11 cellular contexts compared by ENCODE assay signal in the genomic region with DNA sequence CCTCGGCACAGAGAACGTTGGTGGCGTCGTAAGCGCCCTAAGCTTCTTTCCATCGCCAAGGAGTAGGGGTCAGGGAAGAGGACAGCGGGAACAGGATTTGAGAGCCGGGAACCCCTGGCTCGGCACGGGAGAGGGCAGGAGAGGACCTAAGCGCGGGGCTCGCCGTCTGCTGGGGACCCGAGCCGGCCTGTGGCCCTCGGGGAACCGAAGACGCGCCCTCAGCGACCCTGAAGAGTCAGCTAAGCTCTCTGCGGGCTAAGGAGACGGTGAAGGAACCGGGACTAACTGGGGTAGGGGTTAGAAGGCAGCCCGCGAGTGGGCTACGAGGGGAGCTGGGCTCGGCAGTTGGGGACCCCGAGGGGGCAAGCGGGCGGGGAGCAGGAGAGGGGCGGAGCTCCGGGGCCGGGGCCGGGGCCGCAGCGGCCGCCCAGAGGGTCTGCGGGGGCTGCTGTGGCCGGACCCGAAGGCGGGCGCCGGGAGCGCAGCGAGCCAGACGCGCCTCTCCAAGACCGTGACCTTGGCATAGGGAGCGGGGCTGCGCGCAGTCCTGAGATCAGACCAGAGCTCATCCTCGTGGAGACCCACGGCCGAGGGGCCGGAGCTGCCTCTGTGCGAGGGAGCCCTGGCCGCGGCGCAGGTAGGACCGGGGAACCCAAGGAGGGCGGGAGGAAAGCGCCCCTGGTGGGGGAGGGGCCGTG. TPM values are rescaled to one million over a fixed set of nuclear protein-coding genes. Genes with fewer than 3 reads are reported as not detected.
DNase-seq lines count a peak whose midpoint lies in the region; TF ChIP-seq lines count a peak whose summit lies in the region.
"Had no signal": no experiment of that assay in that cellular context is flagged by ENCODE, and none has a peak within 500 bp of the region (broad histone marks: within the 10 kb centered on the region; RNA-seq: fewer than 3 reads in every experiment).

No MANE protein-coding gene starts in this region.

- H3K4me1 Mint-ChIP-seq in endodermal cell (peaks cover 5% of the 10 kb centered on the region), nephron (peaks cover 11% of the 10 kb centered on the region)

- H3K36me3 ChIP-seq in HUES64 (ENCODE audit: insufficient read depth, low read length) (no peaks in the 10 kb centered on the region), endodermal cell (ENCODE audit: control insufficient read depth, insufficient read depth, low read length) (no peaks in the 10 kb centered on the region)

- H3K27me3 Mint-ChIP-seq in endodermal cell (ENCODE audit: insufficient read depth) (peaks cover 85% of the 10 kb centered on the region), nephron (ENCODE audit: low read depth) (peaks cover 93% of the 10 kb centered on the region)

- no peaks in the 10 kb centered on the region for H3K9me3 Mint-ChIP-seq in endodermal cell
- no peaks in the 10 kb centered on the region for H3K9me3 Mint-ChIP-seq in nephron

- H3K4me3 ChIP-seq in HUES64 (ENCODE audit: low read length) (peak overlapping the region; percentile 67), endodermal cell (ENCODE audit: low read length) (peak overlapping the region; percentile 74)
- H3K4me3 ChIP-seq: lung had no signal

- H3K4me3 Mint-ChIP-seq in endodermal cell (peak overlapping the region; percentile 66), nephron (peak overlapping the region; percentile 82 to 83 (median 83))

- no peak overlapping the region for H3K27ac ChIP-seq in HUES64 (ENCODE audit: low read depth, low read length)
- H3K27ac ChIP-seq in endodermal cell (ENCODE audit: low read depth, low read length): no peak overlapping the region

- no peaks in the 10 kb centered on the region for H3K4me1 ChIP-seq in HUES64 (ENCODE audit: insufficient read depth, low read length)
- H3K4me1 ChIP-seq in endodermal cell (ENCODE audit: control insufficient read depth, insufficient read depth, low read length): no peaks in the 10 kb centered on the region

- H3K27me3 ChIP-seq in HUES64 (ENCODE audit: insufficient read depth, low read length) (peaks cover 79% of the 10 kb centered on the region), endodermal cell (ENCODE audit: control insufficient read depth, insufficient read depth, low read length, poor library complexity, severe bottlenecking) (peaks cover 90% of the 10 kb centered on the region)

- no peaks in the 10 kb centered on the region for H3K36me3 Mint-ChIP-seq in endodermal cell (ENCODE audit: low read depth)
- no peaks in the 10 kb centered on the region for H3K36me3 Mint-ChIP-seq in nephron (ENCODE audit: low read depth)

- H3K9me3 ChIP-seq in HUES64 (ENCODE audit: insufficient read depth, low read depth, low read length) (no peaks in the 10 kb centered on the region), endodermal cell (ENCODE audit: control insufficient read depth, low read length) (no peaks in the 10 kb centered on the region)

- H3K27ac Mint-ChIP-seq in endodermal cell (no peak overlapping the region), nephron (peak overlapping the region in 1 of 3 experiments; percentile 85)

- peak overlapping the region; percentile 6; the same call in 1 of the 2 replicates for H3K9ac ChIP-seq in HUES64 (ENCODE audit: low read depth, low read length)
- H3K9ac ChIP-seq in endodermal cell (ENCODE audit: extremely low read depth, low read length, poor library complexity, severe bottlenecking): no peak overlapping the region

- WGBS in HUES64: under 1% methylated on average over 64 of the region's 64 CpGs
- WGBS in endodermal cell (ENCODE audit: insufficient coverage in 1 of 2, insufficient read length in 1 of 2), 2 experiments: 2 to 3% methylated on average over 21 to 64 of the region's 64 CpGs

- TF ChIP-seq CTCF in endodermal cell (conservative IDR thresholded peaks at IDR 0.05) (no peak), nephron (IDR thresholded peaks at IDR 0.05; ENCODE audit: unreplicated experiment in 3 of 3) (no peak)

- DNase-seq in Daoy (ENCODE audit: low read depth) (peak; percentile 13), endodermal cell (peak; percentile 79), globus pallidus (ENCODE audit: low spot score) (no peak), NCI-H2196 (lab: John Stamatoyannopoulos, UW; ENCODE audit: unreplicated experiment) (no peak), HuH-7.5 (ENCODE audit: low spot score) (no peak), DMS153 (lab: John Stamatoyannopoulos, UW) (no peak)
- DNase-seq: EL, NCI-H226 had no signal

RNA-seq across cellular contexts. Expression of gene CASR, which starts 0.6 kb away (rescaled TPM):
- total RNA-seq in Daoy (2014; rRNA removed; shearing (Covaris generic)): not detected in 2 replicates
- polyA plus RNA-seq in HUES64 (2013, experiment 1 of 2): not detected
- 0.06 TPM for polyA plus RNA-seq in HUES64 (2013, experiment 2 of 2)
- total RNA-seq in endodermal cell: under 1 TPM in 1 of 2 donors, not detected in 1; 0.04 TPM
- 0.04 TPM for polyA plus RNA-seq in endodermal cell (2013, experiment 1 of 2)
- polyA plus RNA-seq in endodermal cell (2013, experiment 2 of 2): not detected

Comparison
In these comparisons a context has a peak if more than half of its experiments do, and no peak if none do; other contexts are left out.
1. DNase-seq: peak in Daoy (single experiment) and endodermal cell (single experiment); none in globus pallidus (single experiment), NCI-H2196 (single experiment), HuH-7.5 (single experiment) and DMS153 (single experiment).